In the genomic region with DNA sequence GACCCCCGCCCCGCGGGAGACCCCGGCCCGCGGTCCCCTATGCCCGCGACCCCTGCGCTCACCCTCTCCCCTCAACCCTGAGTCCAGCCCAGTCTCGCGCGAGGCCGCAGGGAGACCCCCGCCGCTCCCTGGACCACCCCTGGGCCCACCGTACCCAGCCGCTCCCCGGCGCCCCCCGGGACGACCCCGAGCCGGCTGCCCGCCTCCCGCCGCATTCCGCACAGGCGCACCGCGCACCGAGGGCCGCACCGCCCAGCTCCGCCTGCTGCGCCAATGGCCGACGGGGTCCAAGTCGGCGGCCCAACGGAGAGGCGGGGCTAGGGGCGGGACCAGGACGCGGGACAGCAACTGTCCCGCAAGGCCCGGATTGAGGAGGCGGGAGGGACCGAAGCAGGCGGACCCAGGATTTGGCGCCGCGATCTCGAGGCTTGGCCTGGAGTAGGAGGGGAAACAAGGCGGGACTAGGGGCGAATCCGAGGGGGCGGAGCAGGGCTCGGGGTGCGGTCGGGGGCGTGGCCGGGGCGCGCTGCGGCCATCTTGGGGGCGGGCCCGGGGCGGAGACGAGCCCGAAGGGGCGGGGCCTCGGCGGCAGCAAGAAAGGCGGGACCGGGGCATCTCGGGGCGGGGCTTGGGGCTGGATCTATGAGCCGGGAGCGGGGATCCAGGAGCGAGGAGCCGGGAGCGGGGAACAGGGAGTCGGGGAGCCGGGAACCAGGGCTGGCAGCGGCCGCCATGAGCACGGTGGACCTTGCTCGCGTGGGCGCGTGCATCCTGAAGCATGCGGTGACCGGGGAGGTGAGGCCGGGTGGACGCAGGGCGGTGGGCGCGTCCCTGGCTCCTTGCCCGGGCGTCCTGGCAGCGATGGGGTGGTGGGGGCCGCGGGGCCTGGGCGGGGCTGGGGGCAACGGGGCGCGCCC, we compare ENCODE assay signal across 1 cellular context.
TF ChIP-seq lines count a peak whose summit lies in the region.

A gene with protein sequence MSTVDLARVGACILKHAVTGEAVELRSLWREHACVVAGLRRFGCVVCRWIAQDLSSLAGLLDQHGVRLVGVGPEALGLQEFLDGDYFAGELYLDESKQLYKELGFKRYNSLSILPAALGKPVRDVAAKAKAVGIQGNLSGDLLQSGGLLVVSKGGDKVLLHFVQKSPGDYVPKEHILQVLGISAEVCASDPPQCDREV (plus strand): TSS at position 624 of the 917 bp plus-strand sequence. CDS start 109 bp downstream, at position 733.

TF ChIP-seq in GM12878, 131 proteins besides CTCF, POLR2A, EP300 and RAD21 (continued from another document and continues in another):
- TF ChIP-seq, protein P1, sequence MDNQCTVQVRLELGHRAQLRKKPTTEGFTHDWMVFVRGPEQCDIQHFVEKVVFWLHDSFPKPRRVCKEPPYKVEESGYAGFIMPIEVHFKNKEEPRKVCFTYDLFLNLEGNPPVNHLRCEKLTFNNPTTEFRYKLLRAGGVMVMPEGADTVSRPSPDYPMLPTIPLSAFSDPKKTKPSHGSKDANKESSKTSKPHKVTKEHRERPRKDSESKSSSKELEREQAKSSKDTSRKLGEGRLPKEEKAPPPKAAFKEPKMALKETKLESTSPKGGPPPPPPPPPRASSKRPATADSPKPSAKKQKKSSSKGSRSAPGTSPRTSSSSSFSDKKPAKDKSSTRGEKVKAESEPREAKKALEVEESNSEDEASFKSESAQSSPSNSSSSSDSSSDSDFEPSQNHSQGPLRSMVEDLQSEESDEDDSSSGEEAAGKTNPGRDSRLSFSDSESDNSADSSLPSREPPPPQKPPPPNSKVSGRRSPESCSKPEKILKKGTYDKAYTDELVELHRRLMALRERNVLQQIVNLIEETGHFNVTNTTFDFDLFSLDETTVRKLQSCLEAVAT (IDR thresholded peaks at IDR 0.05) = no peak
- TF ChIP-seq RUNX3 (IDR thresholded peaks at IDR 0.05; ENCODE audit: low read length) (0 out of 2 replicates have a peak, but pooled peaks have one; percentile 5), EED (IDR thresholded peaks at IDR 0.05; ENCODE audit: low read depth) (no peak), NFXL1 (IDR thresholded peaks at IDR 0.05; ENCODE audit: borderline replicate concordance) (no peak), SMARCA5 (IDR thresholded peaks at IDR 0.05) (peak; percentile 43; the same call in 1 of the 2 replicates), ZNF622 (IDR thresholded peaks at IDR 0.05) (no peak), BHLHE40 (IDR thresholded peaks at IDR 0.05; ENCODE audit: borderline replicate concordance in 1 of 2, low read depth in 2 of 2, low read length in 1 of 2) (no peak), FOXM1 (IDR thresholded peaks at IDR 0.05; ENCODE audit: low read depth, low read length) (no peak), ASH2L (IDR thresholded peaks at IDR 0.05; ENCODE audit: borderline replicate concordance, low read depth) (no peak), NRF1 (conservative IDR thresholded peaks at IDR 0.05; ENCODE audit: low read depth, low read length) (peak; percentile 39; the same call in 1 of the 2 replicates), ZZZ3 (IDR thresholded peaks at IDR 0.05; ENCODE audit: control insufficient read depth, insufficient read length, low read depth) (no peak), HDGF (IDR thresholded peaks at IDR 0.05) (peak; percentile 87), RAD51 (IDR thresholded peaks at IDR 0.05) (no peak), PAX5 (IDR thresholded peaks at IDR 0.05; ENCODE audit: borderline replicate concordance, low read depth, low read length) (no peak), YBX1 (IDR thresholded peaks at IDR 0.05) (no peak), GATAD2B (conservative IDR thresholded peaks at IDR 0.05; ENCODE audit: low read depth) (peak; percentile 51), WRNIP1 (IDR thresholded peaks at IDR 0.05; ENCODE audit: borderline replicate concordance, low read depth, low read length) (no peak), IKZF2 (IDR thresholded peaks at IDR 0.05) (no peak; a peak in 1 of 4 replicates), CREM (IDR thresholded peaks at IDR 0.05; ENCODE audit: low read depth) (no peak), SP1 (IDR thresholded peaks at IDR 0.05; ENCODE audit: low read depth, low read length) (no peak), MTA2 (IDR thresholded peaks at IDR 0.05; ENCODE audit: low read depth) (no peak), NFYA (IDR thresholded peaks at IDR 0.05; ENCODE audit: borderline replicate concordance, low read depth, low read length) (no peak), BMI1 (IDR thresholded peaks at IDR 0.05; ENCODE audit: borderline replicate concordance) (no peak), MTA3 (IDR thresholded peaks at IDR 0.05; ENCODE audit: borderline replicate concordance, low read length) (no peak), POLR2AphosphoS2 (IDR thresholded peaks at IDR 0.05; ENCODE audit: low read depth, low read length) (no peak; the same call in 1 of the 2 replicates)
- TF ChIP-seq, protein P2, sequence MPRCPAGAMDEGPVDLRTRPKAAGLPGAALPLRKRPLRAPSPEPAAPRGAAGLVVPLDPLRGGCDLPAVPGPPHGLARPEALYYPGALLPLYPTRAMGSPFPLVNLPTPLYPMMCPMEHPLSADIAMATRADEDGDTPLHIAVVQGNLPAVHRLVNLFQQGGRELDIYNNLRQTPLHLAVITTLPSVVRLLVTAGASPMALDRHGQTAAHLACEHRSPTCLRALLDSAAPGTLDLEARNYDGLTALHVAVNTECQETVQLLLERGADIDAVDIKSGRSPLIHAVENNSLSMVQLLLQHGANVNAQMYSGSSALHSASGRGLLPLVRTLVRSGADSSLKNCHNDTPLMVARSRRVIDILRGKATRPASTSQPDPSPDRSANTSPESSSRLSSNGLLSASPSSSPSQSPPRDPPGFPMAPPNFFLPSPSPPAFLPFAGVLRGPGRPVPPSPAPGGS (IDR thresholded peaks at IDR 0.05; ENCODE audit: borderline replicate concordance, insufficient read depth, low read depth, low read length, poor library complexity, severe bottlenecking) = no peak
- TF ChIP-seq, protein P3, sequence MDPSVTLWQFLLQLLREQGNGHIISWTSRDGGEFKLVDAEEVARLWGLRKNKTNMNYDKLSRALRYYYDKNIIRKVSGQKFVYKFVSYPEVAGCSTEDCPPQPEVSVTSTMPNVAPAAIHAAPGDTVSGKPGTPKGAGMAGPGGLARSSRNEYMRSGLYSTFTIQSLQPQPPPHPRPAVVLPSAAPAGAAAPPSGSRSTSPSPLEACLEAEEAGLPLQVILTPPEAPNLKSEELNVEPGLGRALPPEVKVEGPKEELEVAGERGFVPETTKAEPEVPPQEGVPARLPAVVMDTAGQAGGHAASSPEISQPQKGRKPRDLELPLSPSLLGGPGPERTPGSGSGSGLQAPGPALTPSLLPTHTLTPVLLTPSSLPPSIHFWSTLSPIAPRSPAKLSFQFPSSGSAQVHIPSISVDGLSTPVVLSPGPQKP (IDR thresholded peaks at IDR 0.05; ENCODE audit: low read depth, low read length) = no peak
- TF ChIP-seq, protein P4, sequence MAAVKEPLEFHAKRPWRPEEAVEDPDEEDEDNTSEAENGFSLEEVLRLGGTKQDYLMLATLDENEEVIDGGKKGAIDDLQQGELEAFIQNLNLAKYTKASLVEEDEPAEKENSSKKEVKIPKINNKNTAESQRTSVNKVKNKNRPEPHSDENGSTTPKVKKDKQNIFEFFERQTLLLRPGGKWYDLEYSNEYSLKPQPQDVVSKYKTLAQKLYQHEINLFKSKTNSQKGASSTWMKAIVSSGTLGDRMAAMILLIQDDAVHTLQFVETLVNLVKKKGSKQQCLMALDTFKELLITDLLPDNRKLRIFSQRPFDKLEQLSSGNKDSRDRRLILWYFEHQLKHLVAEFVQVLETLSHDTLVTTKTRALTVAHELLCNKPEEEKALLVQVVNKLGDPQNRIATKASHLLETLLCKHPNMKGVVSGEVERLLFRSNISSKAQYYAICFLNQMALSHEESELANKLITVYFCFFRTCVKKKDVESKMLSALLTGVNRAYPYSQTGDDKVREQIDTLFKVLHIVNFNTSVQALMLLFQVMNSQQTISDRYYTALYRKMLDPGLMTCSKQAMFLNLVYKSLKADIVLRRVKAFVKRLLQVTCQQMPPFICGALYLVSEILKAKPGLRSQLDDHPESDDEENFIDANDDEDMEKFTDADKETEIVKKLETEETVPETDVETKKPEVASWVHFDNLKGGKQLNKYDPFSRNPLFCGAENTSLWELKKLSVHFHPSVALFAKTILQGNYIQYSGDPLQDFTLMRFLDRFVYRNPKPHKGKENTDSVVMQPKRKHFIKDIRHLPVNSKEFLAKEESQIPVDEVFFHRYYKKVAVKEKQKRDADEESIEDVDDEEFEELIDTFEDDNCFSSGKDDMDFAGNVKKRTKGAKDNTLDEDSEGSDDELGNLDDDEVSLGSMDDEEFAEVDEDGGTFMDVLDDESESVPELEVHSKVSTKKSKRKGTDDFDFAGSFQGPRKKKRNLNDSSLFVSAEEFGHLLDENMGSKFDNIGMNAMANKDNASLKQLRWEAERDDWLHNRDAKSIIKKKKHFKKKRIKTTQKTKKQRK (IDR thresholded peaks at IDR 0.05; ENCODE audit: low read depth, low read length) = no peak
- TF ChIP-seq, protein P5, sequence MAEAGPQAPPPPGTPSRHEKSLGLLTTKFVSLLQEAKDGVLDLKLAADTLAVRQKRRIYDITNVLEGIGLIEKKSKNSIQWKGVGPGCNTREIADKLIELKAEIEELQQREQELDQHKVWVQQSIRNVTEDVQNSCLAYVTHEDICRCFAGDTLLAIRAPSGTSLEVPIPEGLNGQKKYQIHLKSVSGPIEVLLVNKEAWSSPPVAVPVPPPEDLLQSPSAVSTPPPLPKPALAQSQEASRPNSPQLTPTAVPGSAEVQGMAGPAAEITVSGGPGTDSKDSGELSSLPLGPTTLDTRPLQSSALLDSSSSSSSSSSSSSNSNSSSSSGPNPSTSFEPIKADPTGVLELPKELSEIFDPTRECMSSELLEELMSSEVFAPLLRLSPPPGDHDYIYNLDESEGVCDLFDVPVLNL (IDR thresholded peaks at IDR 0.05; ENCODE audit: low read depth, low read length) = peak; percentile 55; the same call in 1 of the 2 replicates
- TF ChIP-seq, protein P6, sequence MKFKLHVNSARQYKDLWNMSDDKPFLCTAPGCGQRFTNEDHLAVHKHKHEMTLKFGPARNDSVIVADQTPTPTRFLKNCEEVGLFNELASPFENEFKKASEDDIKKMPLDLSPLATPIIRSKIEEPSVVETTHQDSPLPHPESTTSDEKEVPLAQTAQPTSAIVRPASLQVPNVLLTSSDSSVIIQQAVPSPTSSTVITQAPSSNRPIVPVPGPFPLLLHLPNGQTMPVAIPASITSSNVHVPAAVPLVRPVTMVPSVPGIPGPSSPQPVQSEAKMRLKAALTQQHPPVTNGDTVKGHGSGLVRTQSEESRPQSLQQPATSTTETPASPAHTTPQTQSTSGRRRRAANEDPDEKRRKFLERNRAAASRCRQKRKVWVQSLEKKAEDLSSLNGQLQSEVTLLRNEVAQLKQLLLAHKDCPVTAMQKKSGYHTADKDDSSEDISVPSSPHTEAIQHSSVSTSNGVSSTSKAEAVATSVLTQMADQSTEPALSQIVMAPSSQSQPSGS (IDR thresholded peaks at IDR 0.05; ENCODE audit: low read length) = no peak
- TF ChIP-seq, protein P7, sequence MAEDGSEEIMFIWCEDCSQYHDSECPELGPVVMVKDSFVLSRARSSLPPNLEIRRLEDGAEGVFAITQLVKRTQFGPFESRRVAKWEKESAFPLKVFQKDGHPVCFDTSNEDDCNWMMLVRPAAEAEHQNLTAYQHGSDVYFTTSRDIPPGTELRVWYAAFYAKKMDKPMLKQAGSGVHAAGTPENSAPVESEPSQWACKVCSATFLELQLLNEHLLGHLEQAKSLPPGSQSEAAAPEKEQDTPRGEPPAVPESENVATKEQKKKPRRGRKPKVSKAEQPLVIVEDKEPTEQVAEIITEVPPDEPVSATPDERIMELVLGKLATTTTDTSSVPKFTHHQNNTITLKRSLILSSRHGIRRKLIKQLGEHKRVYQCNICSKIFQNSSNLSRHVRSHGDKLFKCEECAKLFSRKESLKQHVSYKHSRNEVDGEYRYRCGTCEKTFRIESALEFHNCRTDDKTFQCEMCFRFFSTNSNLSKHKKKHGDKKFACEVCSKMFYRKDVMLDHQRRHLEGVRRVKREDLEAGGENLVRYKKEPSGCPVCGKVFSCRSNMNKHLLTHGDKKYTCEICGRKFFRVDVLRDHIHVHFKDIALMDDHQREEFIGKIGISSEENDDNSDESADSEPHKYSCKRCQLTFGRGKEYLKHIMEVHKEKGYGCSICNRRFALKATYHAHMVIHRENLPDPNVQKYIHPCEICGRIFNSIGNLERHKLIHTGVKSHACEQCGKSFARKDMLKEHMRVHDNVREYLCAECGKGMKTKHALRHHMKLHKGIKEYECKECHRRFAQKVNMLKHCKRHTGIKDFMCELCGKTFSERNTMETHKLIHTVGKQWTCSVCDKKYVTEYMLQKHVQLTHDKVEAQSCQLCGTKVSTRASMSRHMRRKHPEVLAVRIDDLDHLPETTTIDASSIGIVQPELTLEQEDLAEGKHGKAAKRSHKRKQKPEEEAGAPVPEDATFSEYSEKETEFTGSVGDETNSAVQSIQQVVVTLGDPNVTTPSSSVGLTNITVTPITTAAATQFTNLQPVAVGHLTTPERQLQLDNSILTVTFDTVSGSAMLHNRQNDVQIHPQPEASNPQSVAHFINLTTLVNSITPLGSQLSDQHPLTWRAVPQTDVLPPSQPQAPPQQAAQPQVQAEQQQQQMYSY (CRISPR knock-in tag; IDR thresholded peaks at IDR 0.05) = no peak
- TF ChIP-seq, protein P8, sequence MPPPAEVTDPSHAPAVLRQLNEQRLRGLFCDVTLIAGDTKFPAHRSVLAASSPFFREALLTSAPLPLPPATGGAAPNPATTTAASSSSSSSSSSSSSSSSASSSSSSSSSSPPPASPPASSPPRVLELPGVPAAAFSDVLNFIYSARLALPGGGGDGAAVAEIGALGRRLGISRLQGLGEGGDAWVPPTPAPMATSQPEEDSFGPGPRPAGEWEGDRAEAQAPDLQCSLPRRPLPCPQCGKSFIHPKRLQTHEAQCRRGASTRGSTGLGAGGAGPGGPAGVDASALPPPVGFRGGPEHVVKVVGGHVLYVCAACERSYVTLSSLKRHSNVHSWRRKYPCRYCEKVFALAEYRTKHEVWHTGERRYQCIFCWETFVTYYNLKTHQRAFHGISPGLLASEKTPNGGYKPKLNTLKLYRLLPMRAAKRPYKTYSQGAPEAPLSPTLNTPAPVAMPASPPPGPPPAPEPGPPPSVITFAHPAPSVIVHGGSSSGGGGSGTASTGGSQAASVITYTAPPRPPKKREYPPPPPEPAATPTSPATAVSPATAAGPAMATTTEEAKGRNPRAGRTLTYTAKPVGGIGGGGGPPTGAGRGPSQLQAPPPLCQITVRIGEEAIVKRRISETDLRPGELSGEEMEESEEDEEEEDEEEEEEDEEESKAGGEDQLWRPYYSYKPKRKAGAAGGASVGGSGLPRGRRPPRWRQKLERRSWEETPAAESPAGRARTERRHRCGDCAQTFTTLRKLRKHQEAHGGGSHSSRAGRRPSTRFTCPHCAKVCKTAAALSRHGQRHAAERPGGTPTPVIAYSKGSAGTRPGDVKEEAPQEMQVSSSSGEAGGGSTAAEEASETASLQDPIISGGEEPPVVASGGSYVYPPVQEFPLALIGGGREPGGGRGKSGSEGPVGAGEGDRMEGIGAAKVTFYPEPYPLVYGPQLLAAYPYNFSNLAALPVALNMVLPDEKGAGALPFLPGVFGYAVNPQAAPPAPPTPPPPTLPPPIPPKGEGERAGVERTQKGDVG (CRISPR knock-in tag; IDR thresholded peaks at IDR 0.05) = no peak
- TF ChIP-seq, protein P9, sequence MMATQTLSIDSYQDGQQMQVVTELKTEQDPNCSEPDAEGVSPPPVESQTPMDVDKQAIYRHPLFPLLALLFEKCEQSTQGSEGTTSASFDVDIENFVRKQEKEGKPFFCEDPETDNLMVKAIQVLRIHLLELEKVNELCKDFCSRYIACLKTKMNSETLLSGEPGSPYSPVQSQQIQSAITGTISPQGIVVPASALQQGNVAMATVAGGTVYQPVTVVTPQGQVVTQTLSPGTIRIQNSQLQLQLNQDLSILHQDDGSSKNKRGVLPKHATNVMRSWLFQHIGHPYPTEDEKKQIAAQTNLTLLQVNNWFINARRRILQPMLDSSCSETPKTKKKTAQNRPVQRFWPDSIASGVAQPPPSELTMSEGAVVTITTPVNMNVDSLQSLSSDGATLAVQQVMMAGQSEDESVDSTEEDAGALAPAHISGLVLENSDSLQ (IDR thresholded peaks at IDR 0.05) = no peak
